ENCODE assay signal across 10 cellular contexts in genomic region chr11:126361400-126361799, GRCh38.
"Had no signal": no experiment of that assay in that cellular context is flagged by ENCODE, and none has a peak within 500 bp of the region (broad histone marks: within the 10 kb centered on the region; RNA-seq: fewer than 3 reads in every experiment).

No MANE protein-coding gene starts in this region.

- DNase-seq: activated CD4-positive, alpha-beta memory T cell treated with anti-CD3 and anti-CD28 coated beads for 36 hours; activated gamma-delta T cell treated with Interleukin-2 at 50 U/mL for 16 hours; activated naive CD8-positive, alpha-beta T cell treated with anti-CD3 and anti-CD28 coated beads, Interleukin-2, amount 50 U/mL, for 24 hours; activated T-cell treated with anti-CD3 and anti-CD28 coated beads, Interleukin-2, amount 50 U/mL, for 72 hours; central memory CD4-positive, alpha-beta T cell; dermis blood vessel endothelial cell; mammary epithelial cell had no signal

- H3K9me3 ChIP-seq: SJSA1, tibial nerve had no signal

- H3K4me3 ChIP-seq: SJSA1, skin epidermis, tibial nerve had no signal

- H3K27me3 ChIP-seq: SJSA1, tibial nerve had no signal

- ATAC-seq: activated naive CD8-positive, alpha-beta T cell treated with anti-CD3 and anti-CD28 coated beads, Interleukin-2, amount 50 U/mL, for 24 hours; activated T-cell treated with anti-CD3 and anti-CD28 coated beads, Interleukin-2, amount 50 U/mL, for 72 hours had no signal

- H3K27ac ChIP-seq: SJSA1 had no signal

- H3K36me3 ChIP-seq: SJSA1, tibial nerve had no signal
